In genomic region chr3:44468572-44469520, GRCh38 we compare ENCODE assay signal across 1 cellular context.
TF ChIP-seq lines count a peak whose summit lies in the region.

No MANE protein-coding gene starts in this region.

TF ChIP-seq in K562, 482 proteins besides CTCF, POLR2A, EP300 and RAD21 (continues in another document):
- TF ChIP-seq NKRF (IDR thresholded peaks at IDR 0.05; ENCODE audit: borderline replicate concordance) (no peak), NONO (IDR thresholded peaks at IDR 0.05; ENCODE audit: low read depth in 2 of 2, low read length in 1 of 2) (no peak), SNRNP70 (optimal IDR thresholded peaks at IDR 0.05; ENCODE audit: low read depth, low read length) (no peak), MTA1 (IDR thresholded peaks at IDR 0.05; ENCODE audit: borderline replicate concordance) (no peak), MAX (CRISPR knock-in tag; IDR thresholded peaks at IDR 0.05) (no peak), E2F4 (CRISPR knock-in tag; IDR thresholded peaks at IDR 0.05; ENCODE audit: low read depth) (no peak), CBX3 (IDR thresholded peaks at IDR 0.05; ENCODE audit: borderline replicate concordance in 1 of 2, low read length in 2 of 2) (0 out of 3 replicates have a peak, but pooled peaks of 1 of the 2 experiments have one; percentile 25), ZNF431 (CRISPR knock-in tag; IDR thresholded peaks at IDR 0.05) (no peak), RB1 (IDR thresholded peaks at IDR 0.05; ENCODE audit: low read depth) (no peak), ZNF449 (CRISPR knock-in tag; IDR thresholded peaks at IDR 0.05) (no peak), CHAMP1 (IDR thresholded peaks at IDR 0.05) (no peak), NFXL1 (CRISPR knock-in tag; IDR thresholded peaks at IDR 0.05) (no peak), ZNF121 (CRISPR knock-in tag; conservative IDR thresholded peaks at IDR 0.05) (no peak), NFIX (CRISPR knock-in tag; IDR thresholded peaks at IDR 0.05; ENCODE audit: low read depth) (no peak), NR1H2 (CRISPR knock-in tag; IDR thresholded peaks at IDR 0.05) (no peak), ETV1 (tag; conservative IDR thresholded peaks at IDR 0.05; ENCODE audit: low read depth) (no peak), MITF (IDR thresholded peaks at IDR 0.05) (no peak), ZHX1 (conservative IDR thresholded peaks at IDR 0.05; ENCODE audit: low read length) (no peak), ZBED1 (IDR thresholded peaks at IDR 0.05) (no peak), ZNF639 (CRISPR knock-in tag; conservative IDR thresholded peaks at IDR 0.05 in 1 of 2, IDR thresholded peaks at IDR 0.05 in 1 of 2) (no peak; a peak in 1 of 4 replicates), BRCA1 (IDR thresholded peaks at IDR 0.05) (no peak), BRCA1 (CRISPR knock-in tag; IDR thresholded peaks at IDR 0.05) (no peak), HNRNPL (IDR thresholded peaks at IDR 0.05; ENCODE audit: low read depth, low read length) (no peak), GTF2A2 (tag; IDR thresholded peaks at IDR 0.05) (no peak), DACH1 (IDR thresholded peaks at IDR 0.05; ENCODE audit: partially characterized antibody) (peak; percentile 60), ZNF124 (CRISPR knock-in tag; IDR thresholded peaks at IDR 0.05) (no peak), MEIS2 (IDR thresholded peaks at IDR 0.05; ENCODE audit: partially characterized antibody) (no peak), GTF2F1 (IDR thresholded peaks at IDR 0.05; ENCODE audit: low read depth, low read length) (no peak), TCF15 (CRISPR knock-in tag; IDR thresholded peaks at IDR 0.05) (no peak), SREBF2 (CRISPR knock-in tag; IDR thresholded peaks at IDR 0.05) (no peak), RFX7 (CRISPR knock-in tag; IDR thresholded peaks at IDR 0.05) (no peak), MBD1 (CRISPR knock-in tag; IDR thresholded peaks at IDR 0.05) (no peak), NFIC (IDR thresholded peaks at IDR 0.05) (no peak), ZNF436 (CRISPR knock-in tag; IDR thresholded peaks at IDR 0.05) (no peak), MEF2D (tag; conservative IDR thresholded peaks at IDR 0.05; ENCODE audit: low read depth) (no peak), ZNF175 (CRISPR knock-in tag; IDR thresholded peaks at IDR 0.05; ENCODE audit: low read depth) (no peak), HBP1 (CRISPR knock-in tag; IDR thresholded peaks at IDR 0.05) (no peak), ZC3H11A (IDR thresholded peaks at IDR 0.05; ENCODE audit: low read depth, low read length) (no peak), DDX20 (tag; IDR thresholded peaks at IDR 0.05; ENCODE audit: low read depth) (no peak), BRF2 (IDR thresholded peaks at IDR 0.05; ENCODE audit: borderline replicate concordance, insufficient read depth, insufficient read length) (no peak), ID3 (CRISPR knock-in tag; IDR thresholded peaks at IDR 0.05) (no peak), ID3 (tag; IDR thresholded peaks at IDR 0.05) (no peak), TOE1 (IDR thresholded peaks at IDR 0.05; ENCODE audit: borderline replicate concordance) (no peak), TOE1 (CRISPR knock-in tag; IDR thresholded peaks at IDR 0.05; ENCODE audit: borderline replicate concordance, low read depth) (no peak), HNRNPLL (IDR thresholded peaks at IDR 0.05; ENCODE audit: low read depth, low read length, poor library complexity, severe bottlenecking) (no peak), TCF3 (CRISPR knock-in tag; IDR thresholded peaks at IDR 0.05) (no peak), NR3C1 (CRISPR knock-in tag; IDR thresholded peaks at IDR 0.05) (no peak), MEF2A (IDR thresholded peaks at IDR 0.05; ENCODE audit: control insufficient read depth, low read depth, low read length) (no peak), SMARCA5 (IDR thresholded peaks at IDR 0.05) (peak; percentile 34; the same call in 1 of the 2 replicates), CTBP1 (IDR thresholded peaks at IDR 0.05; ENCODE audit: borderline replicate concordance) (peak; percentile 48), ZFX (CRISPR knock-in tag; IDR thresholded peaks at IDR 0.05) (no peak)
